In the genomic region with DNA sequence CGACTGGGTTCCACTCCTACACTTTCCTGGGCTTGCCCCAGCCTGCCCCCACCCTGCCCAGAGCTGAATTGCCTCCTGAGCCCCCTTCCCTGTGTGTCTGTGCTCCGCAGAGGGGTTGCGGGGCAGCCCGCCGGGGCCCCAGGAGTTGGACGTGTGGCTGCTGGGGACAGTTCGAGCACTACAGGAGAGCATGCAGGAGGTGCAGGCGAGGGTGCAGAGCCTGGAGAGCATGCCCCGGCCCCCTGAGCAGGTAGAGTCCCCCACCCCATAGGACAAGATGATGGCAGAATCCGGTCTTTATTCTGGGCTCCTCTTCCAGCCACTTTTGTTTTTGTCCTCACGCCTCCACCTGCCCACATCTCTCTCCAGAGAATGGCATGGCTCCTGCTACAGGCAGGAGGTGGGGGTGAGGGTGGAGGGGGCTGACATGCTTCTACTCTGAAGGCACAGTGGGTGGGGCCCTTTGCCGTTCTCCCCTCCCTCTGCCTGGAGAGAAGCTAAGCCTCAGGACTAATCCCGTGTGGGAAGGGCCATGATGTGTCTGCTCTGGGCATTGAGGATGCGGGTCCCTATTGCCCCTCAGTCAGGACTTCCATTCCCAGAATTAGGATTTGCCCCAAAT, we compare ENCODE assay signal across 1 cellular context.
TF ChIP-seq lines count a peak whose summit lies in the region.

No MANE protein-coding gene starts in this region.

TF ChIP-seq in IMR-90, 13 proteins besides CTCF, POLR2A, EP300 and RAD21:
- TF ChIP-seq USF2 (IDR thresholded peaks at IDR 0.05; ENCODE audit: low read depth, low read length) (no peak), RCOR1 (IDR thresholded peaks at IDR 0.05; ENCODE audit: insufficient replicate concordance, low read length) (no peak), FOS (IDR thresholded peaks at IDR 0.05; ENCODE audit: low read depth, low read length) (no peak), SMC3 (IDR thresholded peaks at IDR 0.05; ENCODE audit: low read depth, low read length) (no peak), MAZ (IDR thresholded peaks at IDR 0.05; ENCODE audit: borderline replicate concordance, low read depth, low read length) (no peak), CEBPB (IDR thresholded peaks at IDR 0.05; ENCODE audit: low read depth, low read length) (no peak), MXI1 (IDR thresholded peaks at IDR 0.05; ENCODE audit: borderline replicate concordance, low read depth, low read length) (no peak), BHLHE40 (IDR thresholded peaks at IDR 0.05; ENCODE audit: low read depth, low read length) (no peak), NFE2L2 (IDR thresholded peaks at IDR 0.05; ENCODE audit: low read depth, low read length) (no peak), RFX5 (IDR thresholded peaks at IDR 0.05; ENCODE audit: low read depth, low read length) (no peak), MAFK (IDR thresholded peaks at IDR 0.05; ENCODE audit: low read depth, low read length) (no peak)
- TF ChIP-seq, protein P1, sequence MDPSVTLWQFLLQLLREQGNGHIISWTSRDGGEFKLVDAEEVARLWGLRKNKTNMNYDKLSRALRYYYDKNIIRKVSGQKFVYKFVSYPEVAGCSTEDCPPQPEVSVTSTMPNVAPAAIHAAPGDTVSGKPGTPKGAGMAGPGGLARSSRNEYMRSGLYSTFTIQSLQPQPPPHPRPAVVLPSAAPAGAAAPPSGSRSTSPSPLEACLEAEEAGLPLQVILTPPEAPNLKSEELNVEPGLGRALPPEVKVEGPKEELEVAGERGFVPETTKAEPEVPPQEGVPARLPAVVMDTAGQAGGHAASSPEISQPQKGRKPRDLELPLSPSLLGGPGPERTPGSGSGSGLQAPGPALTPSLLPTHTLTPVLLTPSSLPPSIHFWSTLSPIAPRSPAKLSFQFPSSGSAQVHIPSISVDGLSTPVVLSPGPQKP (IDR thresholded peaks at IDR 0.05; ENCODE audit: borderline replicate concordance, low read depth, low read length): no peak
